In the genomic region with DNA sequence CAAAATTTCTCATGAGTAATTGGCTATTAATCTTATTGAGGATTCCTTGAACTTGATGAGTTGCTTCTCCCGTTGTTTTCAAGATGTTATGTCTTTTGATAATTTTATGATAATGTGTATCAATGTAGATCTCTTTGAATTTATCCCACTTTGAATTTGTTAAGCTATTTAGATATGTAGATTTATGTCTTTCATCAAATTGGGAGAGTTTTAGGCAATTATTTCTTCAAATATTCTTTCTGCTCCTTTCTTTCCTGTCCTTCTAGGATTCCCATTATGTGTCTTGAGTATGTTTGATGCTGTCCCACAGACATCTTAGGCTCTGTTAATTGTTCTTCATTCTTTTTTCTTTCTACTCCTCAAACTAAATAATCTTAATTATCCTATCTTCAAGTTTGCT, we compare ENCODE assay signal across 8 cellular contexts.
"Had no signal": no experiment of that assay in that cellular context is flagged by ENCODE, and none has a peak within 500 bp of the region (broad histone marks: within the 10 kb centered on the region; RNA-seq: fewer than 3 reads in every experiment).

No MANE protein-coding gene starts in this region.

- ATAC-seq: GM12878 had no signal

- DNase-seq: GDM1, GF-D8 had no signal

- FAIRE-seq: G401.6, GM12878, GM12891, GM12892, GM18507, GM19239 had no signal

- H3K4me3 ChIP-seq: GM12878 had no signal
